ENCODE assay signal across 14 cellular contexts in genomic region chr6:156538875-156539660, GRCh38.
"Had no signal": no experiment of that assay in that cellular context is flagged by ENCODE, and none has a peak within 500 bp of the region (broad histone marks: within the 10 kb centered on the region; RNA-seq: fewer than 3 reads in every experiment).

No MANE protein-coding gene starts in this region.

- H3K4me3 ChIP-seq: esophagus squamous epithelium, psoas muscle, right lobe of liver, spleen had no signal

- H3K9me3 ChIP-seq: esophagus squamous epithelium, psoas muscle, right lobe of liver, spleen had no signal

- H3K4me1 ChIP-seq: esophagus squamous epithelium, psoas muscle, right lobe of liver, spleen had no signal

- H3K27ac ChIP-seq: esophagus squamous epithelium, psoas muscle, right lobe of liver, spleen had no signal

- H3K36me3 ChIP-seq: esophagus squamous epithelium, right lobe of liver, spleen had no signal

- DNase-seq: activated CD4-positive, alpha-beta T cell treated with anti-CD3 and anti-CD28 coated beads for 36 hours; activated CD8-positive, alpha-beta memory T cell treated with anti-CD3 and anti-CD28 coated beads, Interleukin-2, amount 50 U/mL, for 48 hours; activated CD8-positive, alpha-beta T cell treated with anti-CD3 and anti-CD28 coated beads, Interleukin-2, amount 10 ng/mL, durations not matched to agents 7 days and 5 days; activated naive CD8-positive, alpha-beta T cell treated with anti-CD3 and anti-CD28 coated beads, Interleukin-2, amount 10 ng/mL, durations not matched to agents 7 days and 5 days; esophagus squamous epithelium; foreskin fibroblast; islet precursor cell; psoas muscle; right lobe of liver; spleen; stimulated activated CD4-positive, alpha-beta T cell treated with anti-CD3 and anti-CD28 coated beads, Interleukin-1b, Interleukin-23, amount 100 ng/mL, for 48 hours; stimulated activated naive CD4-positive, alpha-beta T cell treated with Interleukin-2 at 50 U/mL for 16 hours; T-helper 9 cell had no signal

- H3K27me3 ChIP-seq: esophagus squamous epithelium, right lobe of liver, spleen had no signal

- ATAC-seq: activated CD4-positive, alpha-beta T cell treated with anti-CD3 and anti-CD28 coated beads for 36 hours; activated CD8-positive, alpha-beta T cell treated with anti-CD3 and anti-CD28 coated beads, Interleukin-2, amount 10 ng/mL, durations not matched to agents 7 days and 5 days; left lobe of liver; psoas muscle; right lobe of liver had no signal
